ENCODE assay signal across 1 cellular context in genomic region chr6:82273295-82273694, GRCh38.
TF ChIP-seq lines count a peak whose summit lies in the region.

No MANE protein-coding gene starts in this region.

TF ChIP-seq in H1, 55 proteins besides CTCF, POLR2A, EP300 and RAD21:
- TF ChIP-seq KDM4A (IDR thresholded peaks at IDR 0.05; ENCODE audit: low read depth, low read length, severe bottlenecking) = no peak
- no peak for TF ChIP-seq EGR1 (IDR thresholded peaks at IDR 0.05; ENCODE audit: borderline replicate concordance, low read depth, low read length)
- no peak for TF ChIP-seq HDAC6 (IDR thresholded peaks at IDR 0.05; ENCODE audit: low read depth, low read length)
- no peak for TF ChIP-seq TAF1 (IDR thresholded peaks at IDR 0.05; ENCODE audit: low read depth, low read length)
- TF ChIP-seq SUZ12 (IDR thresholded peaks at IDR 0.05; ENCODE audit: low read length) = no peak
- TF ChIP-seq TBP (IDR thresholded peaks at IDR 0.05; ENCODE audit: low read depth, low read length) = no peak
- no peak for TF ChIP-seq KDM1A (IDR thresholded peaks at IDR 0.05; ENCODE audit: borderline replicate concordance, low read length)
- TF ChIP-seq USF2 (IDR thresholded peaks at IDR 0.05; ENCODE audit: low read length) = no peak
- TF ChIP-seq CREB1 (IDR thresholded peaks at IDR 0.05) = no peak
- TF ChIP-seq CHD2 (IDR thresholded peaks at IDR 0.05; ENCODE audit: low read length) = no peak
- TF ChIP-seq CEBPB (IDR thresholded peaks at IDR 0.05; ENCODE audit: low read depth, low read length) = no peak
